ENCODE assay signal across 9 cellular contexts in genomic region chr19:677601-678380, GRCh38. TPM values are rescaled to one million over a fixed set of nuclear protein-coding genes. Genes with fewer than 3 reads are reported as not detected.
DNase-seq lines count a peak whose midpoint lies in the region; TF ChIP-seq lines count a peak whose summit lies in the region.
"Had no signal": no experiment of that assay in that cellular context is flagged by ENCODE, and none has a peak within 500 bp of the region (broad histone marks: within the 10 kb centered on the region; RNA-seq: fewer than 3 reads in every experiment).

No MANE protein-coding gene starts in this region.

- TF ChIP-seq CTCF in RWPE1 (conservative IDR thresholded peaks at IDR 0.05; ENCODE audit: low read depth), result no peak
- TF ChIP-seq CTCF in fibroblast of the aortic adventitia (IDR thresholded peaks at IDR 0.05; ENCODE audit: insufficient read depth, low read length), result no peak
- TF ChIP-seq CTCF in smooth muscle cell (IDR thresholded peaks at IDR 0.05; ENCODE audit: borderline replicate concordance, insufficient read depth, poor library complexity, severe bottlenecking), result no peak

- H2AFZ ChIP-seq in smooth muscle cell (ENCODE audit: low read depth), result no peak overlapping the region

- H3K9ac ChIP-seq in smooth muscle cell (ENCODE audit: low read depth), result peak overlapping the region; percentile 95

- POLR2A ChIA-PET in RWPE1 (lab: Yijun Ruan, JAX; ENCODE audit: low non-redundant PET), result interaction anchor here (1.3 kb wide), 1 partner anchor 14 kb away, joined by 3 read pairs; the partner anchor contains the start of gene RNF126

- peaks cover 29% of the 10 kb centered on the region for H4K20me1 ChIP-seq in smooth muscle cell (ENCODE audit: low read depth)

- H3K9me3 ChIP-seq in smooth muscle cell (replicated peaks; ENCODE audit: low read depth), result no peaks in the 10 kb centered on the region

- H3K27ac ChIP-seq in RWPE1 (peak overlapping the region; percentile 98), smooth muscle cell (ENCODE audit: low read depth) (peak overlapping the region; percentile 98)

- DNase-seq in DMS79 (lab: John Stamatoyannopoulos, UW) (peak; percentile 21), DMS79 treated with DMSO at 0.1 percent for 48 hours (lab: John Stamatoyannopoulos, UW) (no peak), RWPE1 (ENCODE audit: low spot score) (peak; percentile 76), fibroblast of the aortic adventitia (ENCODE audit: low read depth) (peak; percentile 22), smooth muscle cell (lab: John Stamatoyannopoulos, UW; ENCODE audit: unreplicated experiment) (no peak), HCEC 1CT (no peak), COR-L47 (lab: John Stamatoyannopoulos, UW) (no peak)
- no peak for DNase-seq in activated naive CD4-positive, alpha-beta T cell (lab: John Stamatoyannopoulos, UW)

- peaks cover 18% of the 10 kb centered on the region for H3F3A ChIP-seq in smooth muscle cell (ENCODE audit: low read depth)

- H3K4me3 ChIP-seq in fibroblast of the aortic adventitia (ENCODE audit: low read depth, low read length) (peak overlapping the region; percentile 81), smooth muscle cell (peak overlapping the region; percentile 60)

- CTCF ChIA-PET in RWPE1 (lab: Yijun Ruan, JAX), result interaction anchor here (0.6 to 1.4 kb wide), 4 partner anchors 14 to 324 kb away, joined by 3 to 5 read pairs (median 4); no protein-coding TSS in a partner anchor

- H3K36me3 ChIP-seq in smooth muscle cell (ENCODE audit: low read depth), result no peaks in the 10 kb centered on the region

- WGBS in smooth muscle cell (ENCODE audit: low lambda C conversion rate), result 67% methylated on average over 21 of the region's 21 CpGs

- H3K79me2 ChIP-seq in smooth muscle cell (ENCODE audit: low read depth), result peaks cover 18% of the 10 kb centered on the region

- H3K4me2 ChIP-seq in smooth muscle cell, result peak overlapping the region; percentile 99

- no peaks in the 10 kb centered on the region for H3K27me3 ChIP-seq in smooth muscle cell (ENCODE audit: low read depth)

- H3K4me1 ChIP-seq in smooth muscle cell (ENCODE audit: low read depth), result peaks cover 10% of the 10 kb centered on the region

RNA-seq across cellular contexts. Expression of gene FSTL3, which starts 1.6 kb away (rescaled TPM):
- total RNA-seq in fibroblast of the aortic adventitia (ENCODE audit: low replicate concordance), result 14.8 and 148 TPM in 2 replicates
- 117 and 132 TPM in 2 replicates for total RNA-seq in smooth muscle cell
- 153 and 172 TPM in 2 replicates for polyA plus RNA-seq in smooth muscle cell

RNA-seq across cellular contexts. Expression of gene RNF126, which starts 14.8 kb away (rescaled TPM):
- total RNA-seq in fibroblast of the aortic adventitia (ENCODE audit: low replicate concordance) (24.5 and 28.9 TPM in 2 replicates), smooth muscle cell (19.8 and 24.6 TPM in 2 replicates)
- polyA plus RNA-seq in smooth muscle cell, result 55.7 and 60.4 TPM in 2 replicates

RNA-seq across cellular contexts. Expression of gene PRSS57, which starts 17.5 kb away (rescaled TPM):
- total RNA-seq in fibroblast of the aortic adventitia (ENCODE audit: low replicate concordance), result not detected in 2 replicates
- not detected in 2 replicates for total RNA-seq in smooth muscle cell
- not detected in 2 replicates for polyA plus RNA-seq in smooth muscle cell
- total RNA-seq: sciatic nerve had no signal

RNA-seq across cellular contexts. Expression of gene PALM, which starts 30.9 kb away (rescaled TPM):
- total RNA-seq in fibroblast of the aortic adventitia (ENCODE audit: low replicate concordance) (5.7 and 198 TPM in 2 replicates), smooth muscle cell (11.1 and 17.1 TPM in 2 replicates)
- 16.6 and 21.3 TPM in 2 replicates for polyA plus RNA-seq in smooth muscle cell

RNA-seq across cellular contexts. Expression of gene FGF22, which starts 38.1 kb away (rescaled TPM):
- total RNA-seq in fibroblast of the aortic adventitia (ENCODE audit: low replicate concordance) (0.27 TPM in 1 of 2 replicates, not detected in the other), smooth muscle cell (not detected in 2 replicates)
- polyA plus RNA-seq in smooth muscle cell, result 0.18 TPM in 2 replicates

Comparison
In these comparisons a context has a peak if more than half of its experiments do, and no peak if none do; other contexts are left out.
1. DNase-seq: peak in DMS79 (single experiment), RWPE1 (single experiment) and fibroblast of the aortic adventitia (single experiment); none in DMS79 treated with DMSO at 0.1 percent for 48 hours (single experiment), smooth muscle cell (single experiment), HCEC 1CT (single experiment), COR-L47 (single experiment) and activated naive CD4-positive, alpha-beta T cell (0 of 4).